In the genomic region with DNA sequence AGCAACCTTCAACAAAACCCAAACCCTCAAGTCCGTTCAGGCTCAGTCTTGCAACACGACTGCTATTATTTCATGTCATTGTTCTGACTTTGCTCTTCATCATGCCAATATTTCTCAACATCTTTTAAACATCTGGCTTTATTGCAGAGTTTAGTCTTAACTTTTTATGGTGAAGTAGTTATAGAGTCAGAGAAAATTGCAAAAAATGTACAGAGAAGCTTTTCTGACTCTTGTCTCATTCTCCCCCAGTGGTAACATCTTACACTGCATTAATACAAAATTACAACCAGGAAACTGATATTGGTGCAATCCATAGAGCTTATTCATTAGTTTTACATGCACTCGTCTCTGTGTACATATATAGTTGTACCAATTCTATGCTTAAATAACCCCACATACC, we compare ENCODE assay signal across 18 cellular contexts. TPM values are rescaled to one million over a fixed set of nuclear protein-coding genes. Genes with fewer than 3 reads are reported as not detected.
"Had no signal": no experiment of that assay in that cellular context is flagged by ENCODE, and none has a peak within 500 bp of the region (broad histone marks: within the 10 kb centered on the region; RNA-seq: fewer than 3 reads in every experiment).

No MANE protein-coding gene starts in this region.

- H3K27me3 ChIP-seq: brain microvascular endothelial cell, ovary, upper lobe of left lung had no signal

- FAIRE-seq: islet of Langerhans had no signal

- H3K4me3 Mint-ChIP-seq: activated T-helper 17 cell treated with anti-CD3 and anti-CD28 coated beads, Interleukin-2, amount 50 U/mL, for 72 hours; mesothelial cell of epicardium; stimulated activated naive CD8-positive, alpha-beta T cell treated with anti-CD3 and anti-CD28 coated beads, Interleukin-15, Interleukin-2, amounts not matched to agents 100 ng/mL and 50 ng/mL, for 24 hours had no signal

- H3K4me3 ChIP-seq: gastroesophageal sphincter, lung, ovary, suprapubic skin, upper lobe of left lung had no signal

- DNase-seq: activated CD4-positive, alpha-beta T cell treated with anti-CD3 and anti-CD28 coated beads, Interleukin-2, amount 50 U/mL, for 48 hours; activated naive CD4-positive, alpha-beta T cell treated with Interleukin-2 at 50 U/mL for 16 hours; anterior cingulate cortex; brain microvascular endothelial cell; cerebellar nuclear complex; effector CD8-positive, alpha-beta T cell; left colon; ovary; upper lobe of left lung had no signal

- H3K27ac Mint-ChIP-seq: activated T-helper 17 cell treated with anti-CD3 and anti-CD28 coated beads, Interleukin-2, amount 50 U/mL, for 72 hours; mesothelial cell of epicardium; stimulated activated naive CD8-positive, alpha-beta T cell treated with anti-CD3 and anti-CD28 coated beads, Interleukin-15, Interleukin-2, amounts not matched to agents 100 ng/mL and 50 ng/mL, for 24 hours had no signal

- H3K9me3 Mint-ChIP-seq: activated T-helper 17 cell treated with anti-CD3 and anti-CD28 coated beads, Interleukin-2, amount 50 U/mL, for 72 hours; mesothelial cell of epicardium; stimulated activated naive CD8-positive, alpha-beta T cell treated with anti-CD3 and anti-CD28 coated beads, Interleukin-15, Interleukin-2, amounts not matched to agents 100 ng/mL and 50 ng/mL, for 24 hours had no signal

- H3K36me3 ChIP-seq: brain microvascular endothelial cell, gastroesophageal sphincter, ovary, suprapubic skin, upper lobe of left lung had no signal

- ATAC-seq: activated CD4-positive, CD25-positive, alpha-beta regulatory T cell treated with anti-CD3 and anti-CD28 coated beads, Interleukin-2, amount 50 U/mL, for 24 hours; activated T-helper 17 cell treated with anti-CD3 and anti-CD28 coated beads, Interleukin-2, amount 50 U/mL, for 72 hours; gastroesophageal sphincter; left colon; sciatic nerve had no signal

- H3K36me3 Mint-ChIP-seq: mesothelial cell of epicardium had no signal

RNA-seq across cellular contexts. Expression of gene MARCO, which starts 3.9 kb away (rescaled TPM):
- total RNA-seq: activated T-helper 17 cell treated with anti-CD3 and anti-CD28 coated beads, Interleukin-2, amount 50 U/mL, for 72 hours had no signal
